Comparison of ENCODE assay signal across 10 cellular contexts in the genomic region with DNA sequence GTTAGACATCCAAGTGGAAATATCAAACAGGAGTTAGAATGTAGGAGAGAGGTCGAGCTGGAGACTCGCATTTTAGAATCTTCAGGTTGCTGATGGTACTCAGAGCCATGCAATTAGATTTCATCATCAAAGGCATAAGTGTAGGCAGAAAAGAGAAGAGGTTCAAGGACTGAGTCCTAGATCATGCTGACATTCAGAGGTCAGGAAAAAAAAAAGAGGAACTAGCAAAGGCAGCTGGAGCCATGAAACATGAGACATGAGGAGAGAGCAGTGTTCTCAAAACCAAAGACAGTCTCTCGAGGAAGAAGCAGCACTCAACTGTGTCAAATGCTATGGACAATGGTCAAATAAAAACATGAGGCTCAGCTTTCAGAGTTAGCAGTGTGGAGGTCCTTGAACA. TPM values are rescaled to one million over a fixed set of nuclear protein-coding genes. Genes with fewer than 3 reads are reported as not detected.
A peak's percentile ranks its signal among the peaks of the same experiment; 100 is the strongest.
DNase-seq lines count a peak whose midpoint lies in the region; ATAC-seq and TF ChIP-seq lines count a peak whose summit lies in the region.
"Had no signal": no experiment of that assay in that cellular context is flagged by ENCODE, and none has a peak within 500 bp of the region (broad histone marks: within the 10 kb centered on the region; RNA-seq: fewer than 3 reads in every experiment).

No MANE protein-coding gene starts in this region.

- no peak for TF ChIP-seq CTCF in gastroesophageal sphincter (IDR thresholded peaks at IDR 0.05)

- H3K36me3 ChIP-seq in gastroesophageal sphincter = no peaks in the 10 kb centered on the region

- H3K4me3 ChIP-seq in gastroesophageal sphincter = no peak overlapping the region

- DNase-seq in KBM-7 (peak; percentile 91), head of caudate nucleus (no peak), DMS 273 (lab: John Stamatoyannopoulos, UW; ENCODE audit: unreplicated experiment) (no peak), NCI-H345 (lab: John Stamatoyannopoulos, UW) (no peak), NCI-H2029 (lab: John Stamatoyannopoulos, UW) (no peak)
- DNase-seq: activated effector memory CD4-positive, alpha-beta T cell treated with Interleukin-2 at 50 U/mL for 16 hours had no signal

- H3K27ac ChIP-seq in gastroesophageal sphincter = no peak overlapping the region

- intact Hi-C loops in head of caudate nucleus (cut with DNase I) = loop anchor here (5.0 kb wide), 1 partner anchor 143 kb away; no protein-coding TSS in a partner anchor

- H3K9me3 ChIP-seq in gastroesophageal sphincter = no peaks in the 10 kb centered on the region

- 35 to 40% methylated on average over 3 of the region's 3 CpGs for WGBS in gastroesophageal sphincter (ENCODE audit: low coverage in 1 of 2), 2 donors

- H3K4me1 ChIP-seq in gastroesophageal sphincter = no peaks in the 10 kb centered on the region

- TF ChIP-seq POLR2A in gastroesophageal sphincter (IDR thresholded peaks at IDR 0.05) = no peak

- no peak for TF ChIP-seq EP300 in gastroesophageal sphincter (IDR thresholded peaks at IDR 0.05)

- ATAC-seq in GM18502 (IDR thresholded peaks at IDR 0.05; ENCODE audit: poor library complexity, unreplicated experiment) (peak; percentile 74), GM21717 (IDR thresholded peaks at IDR 0.05; ENCODE audit: unreplicated experiment) (peak; percentile 67), gastroesophageal sphincter (peak; percentile 33)
- ATAC-seq: esophagus mucosa had no signal

- in situ Hi-C loops in KBM-7 (cut with MboI; ENCODE audit: low pct_unique_long_range_greater_than_20kb, low sequenced_read_pairs) = loop anchor here (10.0 kb wide), 1 partner anchor 260 kb away; the partner anchor contains the start of gene ERCC5

- H3K27me3 ChIP-seq in gastroesophageal sphincter = peaks cover 5% of the 10 kb centered on the region

RNA-seq across cellular contexts. Expression of gene TPP2, which starts 12.4 kb away (rescaled TPM):
- total RNA-seq in gastroesophageal sphincter = 10 to 100 TPM; 41.4 to 52.8 (median 42.2) TPM
